Comparison of ENCODE assay signal across 12 cellular contexts in the genomic region with DNA sequence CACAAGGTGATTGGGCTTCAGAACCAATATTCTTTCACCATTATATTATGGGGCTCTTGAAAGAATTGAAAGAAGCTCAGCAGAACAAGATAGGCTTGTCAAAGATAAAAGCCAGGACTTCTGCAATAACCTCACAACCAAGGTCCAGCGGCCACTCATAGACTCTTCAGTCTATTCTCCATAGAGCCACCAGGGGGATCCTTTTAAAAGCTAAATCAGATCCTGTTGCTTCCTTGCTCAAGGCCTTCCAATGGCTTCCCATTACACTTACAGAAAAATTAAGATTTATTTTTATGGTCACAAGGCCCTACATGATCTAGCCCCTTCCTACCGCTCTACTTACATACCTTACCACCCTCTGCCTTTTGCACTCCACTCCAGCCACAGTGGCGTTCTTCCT.
DNase-seq lines count a peak whose midpoint lies in the region; ATAC-seq and TF ChIP-seq lines count a peak whose summit lies in the region.
"Had no signal": no experiment of that assay in that cellular context is flagged by ENCODE, and none has a peak within 500 bp of the region (broad histone marks: within the 10 kb centered on the region; RNA-seq: fewer than 3 reads in every experiment).

No MANE protein-coding gene starts in this region.

- no peaks in the 10 kb centered on the region for H3K36me3 ChIP-seq in CD4-positive, CD25-positive, alpha-beta regulatory T cell (ENCODE audit: control insufficient read depth, insufficient read depth, low read length)
- H3K36me3 ChIP-seq: neutrophil had no signal

- peaks cover 0 to 13% (median 0%) of the 10 kb centered on the region in 7 donors for H3K9me3 Mint-ChIP-seq in CD4-positive, CD25-positive, alpha-beta regulatory T cell
- peaks cover 5% of the 10 kb centered on the region for H3K9me3 Mint-ChIP-seq in activated CD4-positive, alpha-beta memory T cell treated with anti-CD3 and anti-CD28 coated beads for 36 hours
- H3K9me3 Mint-ChIP-seq in activated CD8-positive, alpha-beta memory T cell treated with anti-CD3 and anti-CD28 coated beads, Interleukin-2, amount 10 ng/mL, durations not matched to agents 7 days and 5 days (ENCODE audit: low read depth): peaks cover 3% of the 10 kb centered on the region

- no peak overlapping the region for H3K27ac ChIP-seq in CD4-positive, CD25-positive, alpha-beta regulatory T cell (ENCODE audit: insufficient read depth, low read length, poor library complexity, severe bottlenecking)
- H3K27ac ChIP-seq: neutrophil had no signal

- no peaks in the 10 kb centered on the region for H3K4me1 ChIP-seq in CD4-positive, CD25-positive, alpha-beta regulatory T cell (ENCODE audit: control insufficient read depth, insufficient read depth, low read length, poor library complexity, severe bottlenecking)

- peaks cover 17% of the 10 kb centered on the region for H3K36me3 Mint-ChIP-seq in CD4-positive, CD25-positive, alpha-beta regulatory T cell
- no peaks in the 10 kb centered on the region for H3K36me3 Mint-ChIP-seq in activated CD4-positive, alpha-beta memory T cell treated with anti-CD3 and anti-CD28 coated beads for 36 hours
- H3K36me3 Mint-ChIP-seq in activated CD8-positive, alpha-beta memory T cell treated with anti-CD3 and anti-CD28 coated beads, Interleukin-2, amount 10 ng/mL, durations not matched to agents 7 days and 5 days: peaks cover 1% of the 10 kb centered on the region

- H3K9me3 ChIP-seq in CD4-positive, CD25-positive, alpha-beta regulatory T cell (ENCODE audit: control insufficient read depth in 2 of 2, low read length in 2 of 2): no peaks in the 10 kb centered on the region
- H3K9me3 ChIP-seq: neutrophil had no signal

- no peaks in the 10 kb centered on the region for H3K27me3 ChIP-seq in CD4-positive, CD25-positive, alpha-beta regulatory T cell (ENCODE audit: control insufficient read depth, insufficient read depth, low read length)
- H3K27me3 ChIP-seq: neutrophil had no signal

- POLR2A ChIA-PET in activated CD4-positive, alpha-beta memory T cell treated with anti-CD3 and anti-CD28 coated beads for 36 hours (lab: Charles Lee): no interaction called here

- no peak overlapping the region for H3K4me3 Mint-ChIP-seq in CD4-positive, CD25-positive, alpha-beta regulatory T cell
- H3K4me3 Mint-ChIP-seq in activated CD4-positive, alpha-beta memory T cell treated with anti-CD3 and anti-CD28 coated beads for 36 hours: no peak overlapping the region
- H3K4me3 Mint-ChIP-seq in activated CD8-positive, alpha-beta memory T cell treated with anti-CD3 and anti-CD28 coated beads, Interleukin-2, amount 10 ng/mL, durations not matched to agents 7 days and 5 days: no peak overlapping the region

- CTCF ChIA-PET in activated CD4-positive, alpha-beta memory T cell treated with anti-CD3 and anti-CD28 coated beads for 36 hours (lab: Charles Lee): interaction anchor here (0.6 to 1.3 kb wide), 3 partner anchors 12 to 176 kb away, joined by 3 to 4 read pairs (median 3); no protein-coding TSS in a partner anchor
- CTCF ChIA-PET in activated CD8-positive, alpha-beta memory T cell treated with anti-CD3 and anti-CD28 coated beads, Interleukin-2, amount 10 ng/mL, durations not matched to agents 7 days and 5 days (lab: Charles Lee): interaction anchor here (1.0 kb wide), 1 partner anchor 177 kb away, joined by 3 read pairs; no protein-coding TSS in a partner anchor

- peak in 1 of 3 donors; percentile 16 for DNase-seq in CD4-positive, CD25-positive, alpha-beta regulatory T cell
- DNase-seq in GM13977 (ENCODE audit: low spot score) (peak; percentile 42), NCI-H82 (lab: John Stamatoyannopoulos, UW) (peak; percentile 68), germinal center (ENCODE audit: low spot score) (peak; percentile 3), DMS153 treated with DMSO at 0.1 percent for 48 hours (lab: John Stamatoyannopoulos, UW; ENCODE audit: unreplicated experiment) (no peak)
- no peak for DNase-seq in activated CD4-positive, alpha-beta memory T cell treated with anti-CD3 and anti-CD28 coated beads for 36 hours
- no peak for DNase-seq in activated CD8-positive, alpha-beta memory T cell treated with anti-CD3 and anti-CD28 coated beads, Interleukin-2, amount 10 ng/mL, durations not matched to agents 7 days and 5 days
- DNase-seq: activated gamma-delta T cell; effector CD8-positive, alpha-beta T cell; T-helper 9 cell had no signal

- TF ChIP-seq CTCF in GM13977 (IDR thresholded peaks at IDR 0.05; ENCODE audit: extremely low read depth, insufficient read depth, missing control alignments): peak; percentile 50

- H3K27ac Mint-ChIP-seq in CD4-positive, CD25-positive, alpha-beta regulatory T cell: peak overlapping the region in 2 of 3 donors; percentile 8 to 91
- H3K27ac Mint-ChIP-seq in activated CD4-positive, alpha-beta memory T cell treated with anti-CD3 and anti-CD28 coated beads for 36 hours: no peak overlapping the region
- no peak overlapping the region for H3K27ac Mint-ChIP-seq in activated CD8-positive, alpha-beta memory T cell treated with anti-CD3 and anti-CD28 coated beads, Interleukin-2, amount 10 ng/mL, durations not matched to agents 7 days and 5 days

- H3K4me3 ChIP-seq in CD4-positive, CD25-positive, alpha-beta regulatory T cell (ENCODE audit: low read depth, low read length): no peak overlapping the region

- no peak for ATAC-seq in CD4-positive, CD25-positive, alpha-beta regulatory T cell (ENCODE audit: low read depth in 2 of 2)
- ATAC-seq in activated CD8-positive, alpha-beta memory T cell treated with anti-CD3 and anti-CD28 coated beads, Interleukin-2, amount 10 ng/mL, durations not matched to agents 7 days and 5 days: no peak
- no peak for ATAC-seq in GM21360 (IDR thresholded peaks at IDR 0.05; ENCODE audit: unreplicated experiment)

- H3K4me1 Mint-ChIP-seq in CD4-positive, CD25-positive, alpha-beta regulatory T cell: peaks cover 0 to 5% (median 3%) of the 10 kb centered on the region in 4 donors
- no peaks in the 10 kb centered on the region for H3K4me1 Mint-ChIP-seq in activated CD4-positive, alpha-beta memory T cell treated with anti-CD3 and anti-CD28 coated beads for 36 hours (ENCODE audit: low read depth)
- H3K4me1 Mint-ChIP-seq in activated CD8-positive, alpha-beta memory T cell treated with anti-CD3 and anti-CD28 coated beads, Interleukin-2, amount 10 ng/mL, durations not matched to agents 7 days and 5 days: no peaks in the 10 kb centered on the region

- intact Hi-C loops in activated CD4-positive, alpha-beta memory T cell treated with anti-CD3 and anti-CD28 coated beads for 36 hours (cut with micrococcal nuclease): loop anchor here (5.0 kb wide), 1 partner anchor 221 kb away; no protein-coding TSS in a partner anchor

- in situ Hi-C loops in GM13977 (cut with MboI; ENCODE audit: low pct_unique_long_range_greater_than_20kb, low sequenced_read_pairs, unreplicated experiment): loop anchor here (25.0 kb wide), 1 partner anchor 186 kb away; no protein-coding TSS in a partner anchor

- peaks cover 4% of the 10 kb centered on the region for H3K27me3 Mint-ChIP-seq in CD4-positive, CD25-positive, alpha-beta regulatory T cell
- H3K27me3 Mint-ChIP-seq in activated CD4-positive, alpha-beta memory T cell treated with anti-CD3 and anti-CD28 coated beads for 36 hours: no peaks in the 10 kb centered on the region
- no peaks in the 10 kb centered on the region for H3K27me3 Mint-ChIP-seq in activated CD8-positive, alpha-beta memory T cell treated with anti-CD3 and anti-CD28 coated beads, Interleukin-2, amount 10 ng/mL, durations not matched to agents 7 days and 5 days

Comparison
In these comparisons a context has a peak if more than half of its experiments do, and no peak if none do; other contexts are left out.
1. DNase-seq: peak in GM13977 (single experiment), NCI-H82 (single experiment) and germinal center (single experiment); none in DMS153 treated with DMSO at 0.1 percent for 48 hours (single experiment), activated CD4-positive, alpha-beta memory T cell treated with anti-CD3 and anti-CD28 coated beads for 36 hours (single experiment) and activated CD8-positive, alpha-beta memory T cell treated with anti-CD3 and anti-CD28 coated beads, Interleukin-2, amount 10 ng/mL, durations not matched to agents 7 days and 5 days (single experiment).
2. H3K27ac Mint-ChIP-seq: peak in CD4-positive, CD25-positive, alpha-beta regulatory T cell (2 of 3); none in activated CD4-positive, alpha-beta memory T cell treated with anti-CD3 and anti-CD28 coated beads for 36 hours (single experiment) and activated CD8-positive, alpha-beta memory T cell treated with anti-CD3 and anti-CD28 coated beads, Interleukin-2, amount 10 ng/mL, durations not matched to agents 7 days and 5 days (single experiment).